1 cellular context compared by ENCODE assay signal in the genomic region with DNA sequence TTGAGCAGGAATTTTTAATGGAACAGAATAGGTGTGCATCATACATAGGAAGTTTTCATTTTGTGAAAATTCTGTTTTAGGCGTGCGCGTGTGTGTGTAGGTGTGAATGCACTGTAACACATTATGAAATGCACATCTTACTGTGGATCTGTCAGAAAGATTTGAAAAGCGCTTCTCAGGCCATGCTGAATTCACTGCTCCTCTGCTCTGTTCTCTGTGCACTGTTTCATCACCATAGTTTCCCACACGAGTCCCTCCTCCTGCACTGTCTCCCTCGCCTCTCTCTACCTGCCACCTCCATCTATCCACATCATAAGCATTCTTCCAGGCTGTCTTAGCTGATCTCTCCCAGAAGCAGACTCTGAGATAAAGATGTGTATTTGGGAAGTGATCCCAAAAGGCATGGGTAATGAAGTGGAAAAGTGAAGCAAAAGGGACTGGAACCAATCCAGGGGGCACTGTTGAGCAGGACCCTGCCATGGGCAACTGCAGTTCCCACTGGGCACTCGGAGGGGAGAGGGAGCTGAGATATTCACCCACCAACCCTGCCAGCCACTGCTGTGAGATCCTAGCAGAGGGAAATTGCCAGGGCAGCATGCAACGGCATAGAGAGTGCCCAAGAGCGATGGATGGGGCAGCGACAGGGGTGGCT.
TF ChIP-seq lines count a peak whose summit lies in the region.

No MANE protein-coding gene starts in this region.

TF ChIP-seq in K562, 482 proteins besides CTCF, POLR2A, EP300 and RAD21 (continued from another document):
- no peak for TF ChIP-seq MTF1 (CRISPR knock-in tag; IDR thresholded peaks at IDR 0.05; ENCODE audit: borderline replicate concordance)
- TF ChIP-seq BHLHE40 (IDR thresholded peaks at IDR 0.05; ENCODE audit: low read length): no peak
- no peak for TF ChIP-seq DPF2 (IDR thresholded peaks at IDR 0.05)
- no peak for TF ChIP-seq E2F3 (CRISPR knock-in tag; IDR thresholded peaks at IDR 0.05)
- TF ChIP-seq PKNOX1 (IDR thresholded peaks at IDR 0.05): no peak
- no peak for TF ChIP-seq ZSCAN29 (IDR thresholded peaks at IDR 0.05)
